Comparison of ENCODE assay signal across 13 cellular contexts in the genomic region with DNA sequence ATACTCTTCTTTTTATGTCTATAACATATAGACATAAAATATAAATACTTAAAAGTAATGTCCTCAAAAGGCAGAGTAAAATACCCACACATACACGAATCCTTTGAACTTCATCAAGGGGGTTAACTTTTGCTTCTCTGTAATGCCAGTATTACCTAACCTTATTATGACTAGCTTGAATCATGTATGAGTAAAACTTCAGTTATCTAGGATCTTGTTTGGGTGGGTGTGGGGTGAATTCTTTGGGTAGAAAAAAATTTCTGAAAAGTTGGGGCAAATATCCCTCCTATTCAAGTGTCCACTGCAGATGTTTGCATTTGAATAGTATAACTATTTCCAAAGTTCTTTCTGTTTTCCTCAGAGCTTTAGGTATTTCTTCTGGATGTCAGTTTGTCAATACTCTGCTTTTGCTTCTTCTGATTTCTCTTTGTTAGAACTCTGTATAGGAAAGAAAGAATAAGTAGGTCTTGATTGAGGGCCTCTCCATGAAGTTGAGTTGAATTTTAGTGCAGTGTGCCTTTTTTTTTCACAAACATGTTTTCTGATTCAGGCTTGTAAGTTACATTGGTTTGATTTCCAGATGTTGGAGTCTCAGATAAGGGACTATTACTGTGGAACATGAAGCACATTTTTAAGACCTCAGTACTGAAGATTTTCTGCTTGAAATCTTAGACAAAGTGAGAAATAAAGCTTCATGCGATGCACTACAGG.
DNase-seq lines count a peak whose midpoint lies in the region; ATAC-seq, FAIRE-seq and TF ChIP-seq lines count a peak whose summit lies in the region.
"Had no signal": no experiment of that assay in that cellular context is flagged by ENCODE, and none has a peak within 500 bp of the region (broad histone marks: within the 10 kb centered on the region; RNA-seq: fewer than 3 reads in every experiment).

No MANE protein-coding gene starts in this region.

- no peaks in the 10 kb centered on the region for H3K27me3 ChIP-seq in ascending aorta

- ATAC-seq in HG03095 (IDR thresholded peaks at IDR 0.05; ENCODE audit: unreplicated experiment) = no peak
- ATAC-seq: HCT116 had no signal

- peaks cover 0 to 6% of the 10 kb centered on the region in 2 donors for H3K9me3 ChIP-seq in ascending aorta

- FAIRE-seq in RCC 7860 (lab: Jason Lieb, UNC) = no peak
- FAIRE-seq: colon had no signal

- intact Hi-C loops in ascending aorta (cut with DNase I) = no loop called here

- H3K27ac ChIP-seq in ascending aorta = peak overlapping the region; percentile 37 to 57
- H3K27ac ChIP-seq in substantia nigra (ENCODE audit: low read depth, low read length, poor library complexity, severe bottlenecking) = no peak overlapping the region
- H3K27ac ChIP-seq: C4-2B had no signal

- peaks cover 0 to 8% of the 10 kb centered on the region in 2 donors for H3K4me1 ChIP-seq in ascending aorta

- DNase-seq in HS-5 (ENCODE audit: low read depth) (peak; percentile 46), ascending aorta (ENCODE audit: low spot score in 2 of 2) (no peak), glomerular visceral epithelial cell (ENCODE audit: extremely low spot score) (peak; percentile 30), renal cortical epithelial cell (ENCODE audit: low read depth) (peak; percentile 75), substantia nigra (lab: John Stamatoyannopoulos, UW) (no peak), amniotic stem cell (lab: John Stamatoyannopoulos, UW) (no peak), RCC 7860 (ENCODE audit: low spot score) (no peak)
- DNase-seq: NCI-H510A had no signal

- no peak for TF ChIP-seq CTCF in ascending aorta (IDR thresholded peaks at IDR 0.05)

- no peak overlapping the region for H3K4me3 ChIP-seq in ascending aorta
- H3K4me3 ChIP-seq: skin epidermis had no signal

- no peaks in the 10 kb centered on the region for H3K36me3 ChIP-seq in ascending aorta

Comparison
In these comparisons a context has a peak if more than half of its experiments do, and no peak if none do; other contexts are left out.
1. DNase-seq: peak in HS-5 (single experiment), glomerular visceral epithelial cell (single experiment) and renal cortical epithelial cell (single experiment); none in ascending aorta (0 of 2), substantia nigra (0 of 49), amniotic stem cell (single experiment) and RCC 7860 (single experiment).